In the genomic region with DNA sequence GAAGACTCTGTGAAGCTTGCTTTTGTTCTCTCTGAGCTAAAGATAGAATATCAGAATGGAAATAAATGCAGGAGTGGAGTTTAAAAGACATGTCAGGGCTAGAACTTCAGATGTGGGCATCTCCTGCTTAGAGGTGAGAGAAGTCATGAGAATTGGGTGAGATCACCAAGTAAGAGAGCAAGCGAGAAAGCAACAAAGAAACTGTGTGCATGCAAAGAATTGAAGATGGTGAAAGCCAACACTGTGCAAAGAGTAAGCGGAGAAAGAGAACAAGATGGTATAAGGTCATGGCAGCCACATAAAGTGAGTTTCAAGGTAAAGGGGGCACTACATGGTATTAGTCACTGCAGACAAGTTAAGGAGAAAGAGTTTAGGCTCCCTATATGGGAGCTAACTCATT, we compare ENCODE assay signal across 28 cellular contexts. TPM values are rescaled to one million over a fixed set of nuclear protein-coding genes. Genes with fewer than 3 reads are reported as not detected.
DNase-seq lines count a peak whose midpoint lies in the region; ATAC-seq, FAIRE-seq and TF ChIP-seq lines count a peak whose summit lies in the region.
"Had no signal": no experiment of that assay in that cellular context is flagged by ENCODE, and none has a peak within 500 bp of the region (broad histone marks: within the 10 kb centered on the region; RNA-seq: fewer than 3 reads in every experiment).

No MANE protein-coding gene starts in this region.

- WGBS in smooth muscle cell (ENCODE audit: low lambda C conversion rate) = 97% methylated on average over 2 of the region's 2 CpGs

- H3K9ac ChIP-seq in MM.1S (ENCODE audit: low read length) (no peak overlapping the region), smooth muscle cell (ENCODE audit: low read depth) (no peak overlapping the region)

- H3K27ac ChIP-seq in MM.1S (ENCODE audit: low read length) (no peak overlapping the region), smooth muscle cell (ENCODE audit: low read depth) (peak overlapping the region; percentile 3)
- H3K27ac ChIP-seq: SJCRH30 had no signal

- H3K36me3 ChIP-seq in MM.1S (replicated peaks; ENCODE audit: insufficient read depth, low read length) (no peaks in the 10 kb centered on the region), bronchial epithelial cell (ENCODE audit: control insufficient read depth, insufficient read depth, low read length) (peaks cover 2% of the 10 kb centered on the region), smooth muscle cell (ENCODE audit: low read depth) (peaks cover 9% of the 10 kb centered on the region)

- no peaks in the 10 kb centered on the region for H3K9me3 Mint-ChIP-seq in activated naive CD4-positive, alpha-beta T cell treated with anti-CD3 and anti-CD28 coated beads, Interleukin-2, amount 50 U/mL, for 72 hours
- H3K9me3 Mint-ChIP-seq in activated naive CD4-positive, alpha-beta T cell treated with anti-CD3 and anti-CD28 coated beads, Interleukin-2, amount 10 ng/mL, durations not matched to agents 7 days and 5 days = no peaks in the 10 kb centered on the region
- H3K9me3 Mint-ChIP-seq: CD8-positive, alpha-beta memory T cell; GM23338; H9 had no signal

- H3K9me2 ChIP-seq in MM.1S (replicated peaks; ENCODE audit: insufficient read depth, low read length) = no peaks in the 10 kb centered on the region

- no peaks in the 10 kb centered on the region for H3K9me3 ChIP-seq in MM.1S (replicated peaks; ENCODE audit: insufficient read depth, low read length)
- H3K9me3 ChIP-seq in smooth muscle cell (replicated peaks; ENCODE audit: low read depth) = no peaks in the 10 kb centered on the region
- H3K9me3 ChIP-seq: SJCRH30 had no signal

- CTCF ChIA-PET in activated naive CD4-positive, alpha-beta T cell treated with anti-CD3 and anti-CD28 coated beads, Interleukin-2, amount 10 ng/mL, durations not matched to agents 7 days and 5 days (lab: Charles Lee) = no interaction called here

- H3K27me3 ChIP-seq in MM.1S (replicated peaks; ENCODE audit: insufficient read depth, low read length) (peaks cover 6% of the 10 kb centered on the region; the same call in 1 of the 2 replicates), bronchial epithelial cell (ENCODE audit: control insufficient read depth, insufficient read depth, low read length) (no peaks in the 10 kb centered on the region), smooth muscle cell (ENCODE audit: low read depth) (no peaks in the 10 kb centered on the region)
- H3K27me3 ChIP-seq: SJCRH30 had no signal

- H3K4me1 ChIP-seq in MM.1S (ENCODE audit: low read length) (peaks cover 20% of the 10 kb centered on the region), smooth muscle cell (ENCODE audit: low read depth) (peaks cover 12% of the 10 kb centered on the region)
- H3K4me1 ChIP-seq: SJCRH30 had no signal

- no peak for FAIRE-seq in bronchial epithelial cell (lab: Jason Lieb, UNC)
- FAIRE-seq: GM12891 had no signal

- H3K79me2 ChIP-seq in MM.1S (ENCODE audit: low read length) (no peaks in the 10 kb centered on the region), smooth muscle cell (ENCODE audit: low read depth) (no peaks in the 10 kb centered on the region)

- TF ChIP-seq CTCF in MM.1S (IDR thresholded peaks at IDR 0.05; ENCODE audit: low read length) (no peak), bronchial epithelial cell (IDR thresholded peaks at IDR 0.05; ENCODE audit: insufficient read depth, low read length, severe bottlenecking) (no peak), smooth muscle cell (IDR thresholded peaks at IDR 0.05; ENCODE audit: borderline replicate concordance, insufficient read depth, poor library complexity, severe bottlenecking) (no peak)

- H3K27ac Mint-ChIP-seq in activated naive CD4-positive, alpha-beta T cell treated with anti-CD3 and anti-CD28 coated beads, Interleukin-2, amount 50 U/mL, for 72 hours = peak overlapping the region in 1 of 2 donors; percentile 73
- no peak overlapping the region for H3K27ac Mint-ChIP-seq in activated naive CD4-positive, alpha-beta T cell treated with anti-CD3 and anti-CD28 coated beads, Interleukin-2, amount 10 ng/mL, durations not matched to agents 7 days and 5 days
- H3K27ac Mint-ChIP-seq: GM23338 had no signal

- no peaks in the 10 kb centered on the region for H3K27me3 Mint-ChIP-seq in activated naive CD4-positive, alpha-beta T cell treated with anti-CD3 and anti-CD28 coated beads, Interleukin-2, amount 10 ng/mL, durations not matched to agents 7 days and 5 days

- peak overlapping the region; percentile 24; the same call in 1 of the 2 replicates for H3K4me2 ChIP-seq in MM.1S (ENCODE audit: low read depth, low read length)
- no peak overlapping the region for H3K4me2 ChIP-seq in smooth muscle cell
- H3K4me2 ChIP-seq: GM23338 had no signal

- no peak for DNase-seq in activated naive CD4-positive, alpha-beta T cell treated with anti-CD3 and anti-CD28 coated beads, Interleukin-2, amount 50 U/mL, for 72 hours (ENCODE audit: low spot score in 2 of 2)
- no peak for DNase-seq in activated naive CD4-positive, alpha-beta T cell treated with anti-CD3 and anti-CD28 coated beads, Interleukin-2, amount 10 ng/mL, durations not matched to agents 7 days and 5 days
- no peak for DNase-seq in MM.1S
- DNase-seq in bronchial epithelial cell (ENCODE audit: low read depth) = peak; percentile 52
- DNase-seq in smooth muscle cell (lab: John Stamatoyannopoulos, UW; ENCODE audit: unreplicated experiment) = no peak
- DNase-seq: C1 segment of cervical spinal cord; CD8-positive, alpha-beta memory T cell; DMS 273 treated with DMSO at 0.1 percent for 48 hours; DMS79 treated with DMSO at 0.1 percent for 48 hours; GF-D8; H9; KG1; NCI-H1092 treated with DMSO at 0.1 percent for 48 hours; NCI-H1436; NCI-H187 treated with DMSO at 0.1 percent for 48 hours; NCI-H2171 treated with DMSO at 0.1 percent for 48 hours; NCI-H446; NCI-H524 treated with DMSO at 0.1 percent for 48 hours; NCI-H774; NK-92 treated with Interleukin-12 subunit alpha and Interleukin-12 subunit beta, amount 100 ng/mL, for 24 hours; PC-3; SJCRH30 had no signal

- H3F3A ChIP-seq in MM.1S (ENCODE audit: insufficient read depth, low read length) (peaks cover 8% of the 10 kb centered on the region; the same call in 1 of the 2 replicates), smooth muscle cell (ENCODE audit: low read depth) (no peaks in the 10 kb centered on the region)

- H3K4me3 Mint-ChIP-seq in activated naive CD4-positive, alpha-beta T cell treated with anti-CD3 and anti-CD28 coated beads, Interleukin-2, amount 10 ng/mL, durations not matched to agents 7 days and 5 days = no peak overlapping the region
- H3K4me3 Mint-ChIP-seq: CD8-positive, alpha-beta memory T cell; GM23338; H9 had no signal

- H4K20me1 ChIP-seq in MM.1S (ENCODE audit: insufficient read depth, low read length) (no peaks in the 10 kb centered on the region), smooth muscle cell (ENCODE audit: low read depth) (no peaks in the 10 kb centered on the region)

- ATAC-seq in activated naive CD4-positive, alpha-beta T cell treated with anti-CD3 and anti-CD28 coated beads, Interleukin-2, amount 50 U/mL, for 72 hours = peak; percentile 61 to 67
- ATAC-seq in activated CD4-positive, CD25-positive, alpha-beta regulatory T cell treated with anti-CD3 and anti-CD28 coated beads, Interleukin-2, amount 50 U/mL, for 24 hours = no peak
- ATAC-seq in HG02798 (IDR thresholded peaks at IDR 0.05; ENCODE audit: poor library complexity, unreplicated experiment) = no peak
- ATAC-seq: GM23338, PC-3, Right ventricle myocardium inferior, SK-N-SH treated with all-trans-retinoic acid at 6 μM for 48 hours had no signal

- H3K4me1 Mint-ChIP-seq in activated naive CD4-positive, alpha-beta T cell treated with anti-CD3 and anti-CD28 coated beads, Interleukin-2, amount 10 ng/mL, durations not matched to agents 7 days and 5 days = peaks cover 14% of the 10 kb centered on the region
- H3K4me1 Mint-ChIP-seq: CD8-positive, alpha-beta memory T cell; GM23338 had no signal

- H3K36me3 Mint-ChIP-seq in activated naive CD4-positive, alpha-beta T cell treated with anti-CD3 and anti-CD28 coated beads, Interleukin-2, amount 50 U/mL, for 72 hours = peaks cover 0 to 26% of the 10 kb centered on the region in 2 donors
- peaks cover 63% of the 10 kb centered on the region for H3K36me3 Mint-ChIP-seq in activated naive CD4-positive, alpha-beta T cell treated with anti-CD3 and anti-CD28 coated beads, Interleukin-2, amount 10 ng/mL, durations not matched to agents 7 days and 5 days

- H3K4me3 ChIP-seq in MM.1S (ENCODE audit: low read length) (no peak overlapping the region), bronchial epithelial cell (ENCODE audit: low read depth, low read length) (no peak overlapping the region), smooth muscle cell (no peak overlapping the region)
- H3K4me3 ChIP-seq: GM23338, SJCRH30 had no signal

- H2AFZ ChIP-seq in MM.1S (ENCODE audit: low read length) = no peak overlapping the region
- no peak overlapping the region for H2AFZ ChIP-seq in smooth muscle cell (ENCODE audit: low read depth)
- H2AFZ ChIP-seq: GM23338 had no signal

RNA-seq across cellular contexts. Expression of gene SCUBE2, which starts 57.3 kb away (rescaled TPM):
- under 1 TPM; 0.61 to 0.70 TPM for total RNA-seq in activated naive CD4-positive, alpha-beta T cell treated with anti-CD3 and anti-CD28 coated beads, Interleukin-2, amount 50 U/mL, for 72 hours
- not detected in 2 replicates for total RNA-seq in bronchial epithelial cell
- 5.0 and 6.7 TPM in 2 replicates for total RNA-seq in smooth muscle cell
- polyA plus RNA-seq in smooth muscle cell = 1.4 and 2.2 TPM in 2 replicates
- polyA plus RNA-seq: CD8-positive, alpha-beta memory T cell had no signal

Comparison
In these comparisons a context has a peak if more than half of its experiments do, and no peak if none do; other contexts are left out.
1. ATAC-seq: peak in activated naive CD4-positive, alpha-beta T cell treated with anti-CD3 and anti-CD28 coated beads, Interleukin-2, amount 50 U/mL, for 72 hours (2 of 2); none in activated CD4-positive, CD25-positive, alpha-beta regulatory T cell treated with anti-CD3 and anti-CD28 coated beads, Interleukin-2, amount 50 U/mL, for 24 hours (0 of 2) and HG02798 (single experiment).